8 cellular contexts compared by ENCODE assay signal in genomic region chr2:108587621-108588020, GRCh38. TPM values are rescaled to one million over a fixed set of nuclear protein-coding genes. Genes with fewer than 3 reads are reported as not detected.
DNase-seq lines count a peak whose midpoint lies in the region; ATAC-seq, FAIRE-seq and TF ChIP-seq lines count a peak whose summit lies in the region.

No MANE protein-coding gene starts in this region.

- peak overlapping the region; percentile 43; the same call in 1 of the 2 replicates for H3K4me2 ChIP-seq in BLaER1

- H3K36me3 ChIP-seq in BLaER1 (no peaks in the 10 kb centered on the region), esophagus squamous epithelium (no peaks in the 10 kb centered on the region)

- H3K4me3 Mint-ChIP-seq in nephron, result no peak overlapping the region

- WGBS in esophagus squamous epithelium, 2 donors, result 49 to 66% methylated on average over 5 to 6 of the region's 6 CpGs

- TF ChIP-seq CTCF in esophagus squamous epithelium (IDR thresholded peaks at IDR 0.05) (no peak), nephron (IDR thresholded peaks at IDR 0.05; ENCODE audit: unreplicated experiment in 3 of 3) (no peak)

- DNase-seq in RCC 7860 (ENCODE audit: low spot score) (peak; percentile 61), esophagus squamous epithelium (lab: John Stamatoyannopoulos, UW) (no peak), COLO668 (lab: John Stamatoyannopoulos, UW; ENCODE audit: unreplicated experiment) (no peak), cerebellar nuclear complex (lab: John Stamatoyannopoulos, UW) (no peak), NCI-H1694 (lab: John Stamatoyannopoulos, UW) (no peak)

- ATAC-seq in HG03460 (IDR thresholded peaks at IDR 0.05; ENCODE audit: unreplicated experiment), result no peak

- no peak overlapping the region for H3K27ac ChIP-seq in BLaER1
- H3K27ac ChIP-seq in esophagus squamous epithelium, result peak overlapping the region; percentile 4 to 71 (median 60)

- H3K36me3 Mint-ChIP-seq in nephron (ENCODE audit: low read depth), result no peaks in the 10 kb centered on the region

- H3K27ac Mint-ChIP-seq in nephron, result peak overlapping the region; percentile 20 to 75 (median 49)

- H3K4me1 ChIP-seq in BLaER1, result peaks cover 33% of the 10 kb centered on the region
- peaks cover 6 to 51% (median 14%) of the 10 kb centered on the region in 3 donors for H3K4me1 ChIP-seq in esophagus squamous epithelium

- peak; percentile 74 for FAIRE-seq in RCC 7860 (lab: Jason Lieb, UNC)

- intact Hi-C loops in esophagus squamous epithelium (cut with DNase I), result no loop called here

- H3K27me3 ChIP-seq in BLaER1 (no peaks in the 10 kb centered on the region), esophagus squamous epithelium (no peaks in the 10 kb centered on the region)

- H3K9me3 ChIP-seq in BLaER1 (no peaks in the 10 kb centered on the region), esophagus squamous epithelium (no peaks in the 10 kb centered on the region)

- peaks cover 40% of the 10 kb centered on the region for H4K20me1 ChIP-seq in BLaER1

- no peaks in the 10 kb centered on the region for H3K9me3 Mint-ChIP-seq in nephron

- no peak overlapping the region for H3K9ac ChIP-seq in BLaER1

- H3K4me3 ChIP-seq in BLaER1 (no peak overlapping the region), esophagus squamous epithelium (no peak overlapping the region)

- H3K4me1 Mint-ChIP-seq in nephron, result peaks cover 57% of the 10 kb centered on the region

- H3K27me3 Mint-ChIP-seq in nephron (ENCODE audit: low read depth), result no peaks in the 10 kb centered on the region

- no peak for TF ChIP-seq POLR2A in esophagus squamous epithelium (IDR thresholded peaks at IDR 0.05)

RNA-seq across cellular contexts. Expression of gene LIMS1, which starts 53.4 kb away (rescaled TPM):
- 10 to 100 TPM; 37.8 to 66.2 (median 54.0) TPM for total RNA-seq in esophagus squamous epithelium
